ENCODE assay signal across 1 cellular context in the genomic region with DNA sequence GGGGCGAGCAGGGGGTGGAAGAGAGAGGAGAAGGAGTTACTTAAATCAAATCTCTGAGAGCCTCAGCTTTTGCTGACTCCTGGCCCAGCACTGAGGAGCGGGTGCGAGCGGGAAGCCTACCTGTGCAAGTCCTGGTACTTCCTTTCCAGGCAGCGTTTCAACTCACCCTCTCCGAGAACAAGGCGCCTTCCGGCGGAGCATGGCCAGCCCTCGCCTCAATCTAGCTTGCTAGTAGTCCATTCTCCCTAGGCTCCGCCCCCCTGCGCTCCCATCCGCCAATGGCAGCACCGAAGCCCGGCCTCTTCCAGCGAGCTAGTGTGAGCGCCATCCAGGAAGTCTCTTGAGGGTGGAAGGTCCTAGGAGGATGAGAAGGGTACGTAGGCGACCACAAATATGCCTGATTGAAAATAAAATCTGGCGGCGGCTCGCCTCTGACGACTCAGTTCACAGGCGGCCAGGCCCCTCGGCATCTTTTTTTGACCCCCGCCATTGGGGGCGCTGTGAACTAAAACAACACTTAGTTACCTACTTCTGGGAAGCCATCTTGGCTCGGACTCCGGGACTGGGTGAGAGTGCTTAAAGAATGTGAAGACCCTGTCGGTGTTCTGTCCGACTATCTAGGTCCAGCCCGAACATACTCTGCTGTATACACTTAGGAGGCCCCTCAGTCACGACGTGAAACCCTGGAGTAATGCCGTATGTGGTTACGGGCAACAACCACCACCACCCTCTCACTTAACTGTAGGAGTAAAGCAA.
A peak's percentile ranks its signal among the peaks of the same experiment; 100 is the strongest.
TF ChIP-seq lines count a peak whose summit lies in the region.

Gene CHD8 (minus strand): TSS at position 212 of the 756 bp plus-strand sequence. CDS start 24,480 bp downstream, outside the sequence.

TF ChIP-seq in GM12878, 131 proteins besides CTCF, POLR2A, EP300 and RAD21 (continued from another document and continues in another):
- TF ChIP-seq SIN3A (IDR thresholded peaks at IDR 0.05; ENCODE audit: low read depth, low read length) (peak; percentile 84; the same call in 1 of the 2 replicates), NR2C2 (IDR thresholded peaks at IDR 0.05; ENCODE audit: borderline replicate concordance, control insufficient read depth, insufficient read length, low read depth) (no peak), MYB (IDR thresholded peaks at IDR 0.05; ENCODE audit: borderline replicate concordance, low read depth, low read length) (no peak), DPF2 (IDR thresholded peaks at IDR 0.05) (0 out of 2 replicates have a peak, but pooled peaks have one; percentile 10), ZNF274 (IDR thresholded peaks at IDR 0.05; ENCODE audit: insufficient read depth, insufficient read length) (no peak), MAX (IDR thresholded peaks at IDR 0.05; ENCODE audit: low read depth, low read length) (peak; percentile 87), TAF1 (IDR thresholded peaks at IDR 0.05; ENCODE audit: borderline replicate concordance, low read depth, low read length) (peak; percentile 70), E2F4 (IDR thresholded peaks at IDR 0.05; ENCODE audit: low read depth, low read length) (0 out of 2 replicates have a peak, but pooled peaks have one; percentile 34), CBX5 (IDR thresholded peaks at IDR 0.05; ENCODE audit: low read depth) (peak; percentile 88; the same call in 1 of the 2 replicates), FOXK2 (IDR thresholded peaks at IDR 0.05) (no peak), RB1 (IDR thresholded peaks at IDR 0.05; ENCODE audit: borderline replicate concordance) (peak; percentile 30; the same call in 1 of the 2 replicates), ASH2L (IDR thresholded peaks at IDR 0.05; ENCODE audit: borderline replicate concordance, low read depth) (peak; percentile 26; the same call in 1 of the 2 replicates), YBX1 (IDR thresholded peaks at IDR 0.05) (no peak), BRCA1 (IDR thresholded peaks at IDR 0.05; ENCODE audit: low read depth, low read length) (no peak), NFXL1 (IDR thresholded peaks at IDR 0.05; ENCODE audit: borderline replicate concordance) (no peak), SMARCA5 (IDR thresholded peaks at IDR 0.05) (peak; percentile 97)
- TF ChIP-seq, protein P1, sequence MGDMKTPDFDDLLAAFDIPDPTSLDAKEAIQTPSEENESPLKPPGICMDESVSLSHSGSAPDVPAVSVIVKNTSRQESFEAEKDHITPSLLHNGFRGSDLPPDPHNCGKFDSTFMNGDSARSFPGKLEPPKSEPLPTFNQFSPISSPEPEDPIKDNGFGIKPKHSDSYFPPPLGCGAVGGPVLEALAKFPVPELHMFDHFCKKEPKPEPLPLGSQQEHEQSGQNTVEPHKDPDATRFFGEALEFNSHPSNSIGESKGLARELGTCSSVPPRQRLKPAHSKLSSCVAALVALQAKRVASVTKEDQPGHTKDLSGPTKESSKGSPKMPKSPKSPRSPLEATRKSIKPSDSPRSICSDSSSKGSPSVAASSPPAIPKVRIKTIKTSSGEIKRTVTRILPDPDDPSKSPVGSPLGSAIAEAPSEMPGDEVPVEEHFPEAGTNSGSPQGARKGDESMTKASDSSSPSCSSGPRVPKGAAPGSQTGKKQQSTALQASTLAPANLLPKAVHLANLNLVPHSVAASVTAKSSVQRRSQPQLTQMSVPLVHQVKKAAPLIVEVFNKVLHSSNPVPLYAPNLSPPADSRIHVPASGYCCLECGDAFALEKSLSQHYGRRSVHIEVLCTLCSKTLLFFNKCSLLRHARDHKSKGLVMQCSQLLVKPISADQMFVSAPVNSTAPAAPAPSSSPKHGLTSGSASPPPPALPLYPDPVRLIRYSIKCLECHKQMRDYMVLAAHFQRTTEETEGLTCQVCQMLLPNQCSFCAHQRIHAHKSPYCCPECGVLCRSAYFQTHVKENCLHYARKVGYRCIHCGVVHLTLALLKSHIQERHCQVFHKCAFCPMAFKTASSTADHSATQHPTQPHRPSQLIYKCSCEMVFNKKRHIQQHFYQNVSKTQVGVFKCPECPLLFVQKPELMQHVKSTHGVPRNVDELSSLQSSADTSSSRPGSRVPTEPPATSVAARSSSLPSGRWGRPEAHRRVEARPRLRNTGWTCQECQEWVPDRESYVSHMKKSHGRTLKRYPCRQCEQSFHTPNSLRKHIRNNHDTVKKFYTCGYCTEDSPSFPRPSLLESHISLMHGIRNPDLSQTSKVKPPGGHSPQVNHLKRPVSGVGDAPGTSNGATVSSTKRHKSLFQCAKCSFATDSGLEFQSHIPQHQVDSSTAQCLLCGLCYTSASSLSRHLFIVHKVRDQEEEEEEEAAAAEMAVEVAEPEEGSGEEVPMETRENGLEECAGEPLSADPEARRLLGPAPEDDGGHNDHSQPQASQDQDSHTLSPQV (IDR thresholded peaks at IDR 0.05): peak; percentile 87
- TF ChIP-seq, protein P2, sequence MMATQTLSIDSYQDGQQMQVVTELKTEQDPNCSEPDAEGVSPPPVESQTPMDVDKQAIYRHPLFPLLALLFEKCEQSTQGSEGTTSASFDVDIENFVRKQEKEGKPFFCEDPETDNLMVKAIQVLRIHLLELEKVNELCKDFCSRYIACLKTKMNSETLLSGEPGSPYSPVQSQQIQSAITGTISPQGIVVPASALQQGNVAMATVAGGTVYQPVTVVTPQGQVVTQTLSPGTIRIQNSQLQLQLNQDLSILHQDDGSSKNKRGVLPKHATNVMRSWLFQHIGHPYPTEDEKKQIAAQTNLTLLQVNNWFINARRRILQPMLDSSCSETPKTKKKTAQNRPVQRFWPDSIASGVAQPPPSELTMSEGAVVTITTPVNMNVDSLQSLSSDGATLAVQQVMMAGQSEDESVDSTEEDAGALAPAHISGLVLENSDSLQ (IDR thresholded peaks at IDR 0.05): peak; percentile 75
- TF ChIP-seq, protein P3, sequence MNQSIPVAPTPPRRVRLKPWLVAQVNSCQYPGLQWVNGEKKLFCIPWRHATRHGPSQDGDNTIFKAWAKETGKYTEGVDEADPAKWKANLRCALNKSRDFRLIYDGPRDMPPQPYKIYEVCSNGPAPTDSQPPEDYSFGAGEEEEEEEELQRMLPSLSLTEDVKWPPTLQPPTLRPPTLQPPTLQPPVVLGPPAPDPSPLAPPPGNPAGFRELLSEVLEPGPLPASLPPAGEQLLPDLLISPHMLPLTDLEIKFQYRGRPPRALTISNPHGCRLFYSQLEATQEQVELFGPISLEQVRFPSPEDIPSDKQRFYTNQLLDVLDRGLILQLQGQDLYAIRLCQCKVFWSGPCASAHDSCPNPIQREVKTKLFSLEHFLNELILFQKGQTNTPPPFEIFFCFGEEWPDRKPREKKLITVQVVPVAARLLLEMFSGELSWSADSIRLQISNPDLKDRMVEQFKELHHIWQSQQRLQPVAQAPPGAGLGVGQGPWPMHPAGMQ (IDR thresholded peaks at IDR 0.05; ENCODE audit: borderline replicate concordance): peak; percentile 89
- TF ChIP-seq, protein P4, sequence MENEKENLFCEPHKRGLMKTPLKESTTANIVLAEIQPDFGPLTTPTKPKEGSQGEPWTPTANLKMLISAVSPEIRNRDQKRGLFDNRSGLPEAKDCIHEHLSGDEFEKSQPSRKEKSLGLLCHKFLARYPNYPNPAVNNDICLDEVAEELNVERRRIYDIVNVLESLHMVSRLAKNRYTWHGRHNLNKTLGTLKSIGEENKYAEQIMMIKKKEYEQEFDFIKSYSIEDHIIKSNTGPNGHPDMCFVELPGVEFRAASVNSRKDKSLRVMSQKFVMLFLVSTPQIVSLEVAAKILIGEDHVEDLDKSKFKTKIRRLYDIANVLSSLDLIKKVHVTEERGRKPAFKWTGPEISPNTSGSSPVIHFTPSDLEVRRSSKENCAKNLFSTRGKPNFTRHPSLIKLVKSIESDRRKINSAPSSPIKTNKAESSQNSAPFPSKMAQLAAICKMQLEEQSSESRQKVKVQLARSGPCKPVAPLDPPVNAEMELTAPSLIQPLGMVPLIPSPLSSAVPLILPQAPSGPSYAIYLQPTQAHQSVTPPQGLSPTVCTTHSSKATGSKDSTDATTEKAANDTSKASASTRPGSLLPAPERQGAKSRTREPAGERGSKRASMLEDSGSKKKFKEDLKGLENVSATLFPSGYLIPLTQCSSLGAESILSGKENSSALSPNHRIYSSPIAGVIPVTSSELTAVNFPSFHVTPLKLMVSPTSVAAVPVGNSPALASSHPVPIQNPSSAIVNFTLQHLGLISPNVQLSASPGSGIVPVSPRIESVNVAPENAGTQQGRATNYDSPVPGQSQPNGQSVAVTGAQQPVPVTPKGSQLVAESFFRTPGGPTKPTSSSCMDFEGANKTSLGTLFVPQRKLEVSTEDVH (IDR thresholded peaks at IDR 0.05; ENCODE audit: low read depth, partially characterized antibody): no peak
- TF ChIP-seq, protein P5, sequence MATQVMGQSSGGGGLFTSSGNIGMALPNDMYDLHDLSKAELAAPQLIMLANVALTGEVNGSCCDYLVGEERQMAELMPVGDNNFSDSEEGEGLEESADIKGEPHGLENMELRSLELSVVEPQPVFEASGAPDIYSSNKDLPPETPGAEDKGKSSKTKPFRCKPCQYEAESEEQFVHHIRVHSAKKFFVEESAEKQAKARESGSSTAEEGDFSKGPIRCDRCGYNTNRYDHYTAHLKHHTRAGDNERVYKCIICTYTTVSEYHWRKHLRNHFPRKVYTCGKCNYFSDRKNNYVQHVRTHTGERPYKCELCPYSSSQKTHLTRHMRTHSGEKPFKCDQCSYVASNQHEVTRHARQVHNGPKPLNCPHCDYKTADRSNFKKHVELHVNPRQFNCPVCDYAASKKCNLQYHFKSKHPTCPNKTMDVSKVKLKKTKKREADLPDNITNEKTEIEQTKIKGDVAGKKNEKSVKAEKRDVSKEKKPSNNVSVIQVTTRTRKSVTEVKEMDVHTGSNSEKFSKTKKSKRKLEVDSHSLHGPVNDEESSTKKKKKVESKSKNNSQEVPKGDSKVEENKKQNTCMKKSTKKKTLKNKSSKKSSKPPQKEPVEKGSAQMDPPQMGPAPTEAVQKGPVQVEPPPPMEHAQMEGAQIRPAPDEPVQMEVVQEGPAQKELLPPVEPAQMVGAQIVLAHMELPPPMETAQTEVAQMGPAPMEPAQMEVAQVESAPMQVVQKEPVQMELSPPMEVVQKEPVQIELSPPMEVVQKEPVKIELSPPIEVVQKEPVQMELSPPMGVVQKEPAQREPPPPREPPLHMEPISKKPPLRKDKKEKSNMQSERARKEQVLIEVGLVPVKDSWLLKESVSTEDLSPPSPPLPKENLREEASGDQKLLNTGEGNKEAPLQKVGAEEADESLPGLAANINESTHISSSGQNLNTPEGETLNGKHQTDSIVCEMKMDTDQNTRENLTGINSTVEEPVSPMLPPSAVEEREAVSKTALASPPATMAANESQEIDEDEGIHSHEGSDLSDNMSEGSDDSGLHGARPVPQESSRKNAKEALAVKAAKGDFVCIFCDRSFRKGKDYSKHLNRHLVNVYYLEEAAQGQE (IDR thresholded peaks at IDR 0.05; ENCODE audit: low read depth, low read length): no peak; the same call in 1 of the 2 replicates
- TF ChIP-seq, protein P6, sequence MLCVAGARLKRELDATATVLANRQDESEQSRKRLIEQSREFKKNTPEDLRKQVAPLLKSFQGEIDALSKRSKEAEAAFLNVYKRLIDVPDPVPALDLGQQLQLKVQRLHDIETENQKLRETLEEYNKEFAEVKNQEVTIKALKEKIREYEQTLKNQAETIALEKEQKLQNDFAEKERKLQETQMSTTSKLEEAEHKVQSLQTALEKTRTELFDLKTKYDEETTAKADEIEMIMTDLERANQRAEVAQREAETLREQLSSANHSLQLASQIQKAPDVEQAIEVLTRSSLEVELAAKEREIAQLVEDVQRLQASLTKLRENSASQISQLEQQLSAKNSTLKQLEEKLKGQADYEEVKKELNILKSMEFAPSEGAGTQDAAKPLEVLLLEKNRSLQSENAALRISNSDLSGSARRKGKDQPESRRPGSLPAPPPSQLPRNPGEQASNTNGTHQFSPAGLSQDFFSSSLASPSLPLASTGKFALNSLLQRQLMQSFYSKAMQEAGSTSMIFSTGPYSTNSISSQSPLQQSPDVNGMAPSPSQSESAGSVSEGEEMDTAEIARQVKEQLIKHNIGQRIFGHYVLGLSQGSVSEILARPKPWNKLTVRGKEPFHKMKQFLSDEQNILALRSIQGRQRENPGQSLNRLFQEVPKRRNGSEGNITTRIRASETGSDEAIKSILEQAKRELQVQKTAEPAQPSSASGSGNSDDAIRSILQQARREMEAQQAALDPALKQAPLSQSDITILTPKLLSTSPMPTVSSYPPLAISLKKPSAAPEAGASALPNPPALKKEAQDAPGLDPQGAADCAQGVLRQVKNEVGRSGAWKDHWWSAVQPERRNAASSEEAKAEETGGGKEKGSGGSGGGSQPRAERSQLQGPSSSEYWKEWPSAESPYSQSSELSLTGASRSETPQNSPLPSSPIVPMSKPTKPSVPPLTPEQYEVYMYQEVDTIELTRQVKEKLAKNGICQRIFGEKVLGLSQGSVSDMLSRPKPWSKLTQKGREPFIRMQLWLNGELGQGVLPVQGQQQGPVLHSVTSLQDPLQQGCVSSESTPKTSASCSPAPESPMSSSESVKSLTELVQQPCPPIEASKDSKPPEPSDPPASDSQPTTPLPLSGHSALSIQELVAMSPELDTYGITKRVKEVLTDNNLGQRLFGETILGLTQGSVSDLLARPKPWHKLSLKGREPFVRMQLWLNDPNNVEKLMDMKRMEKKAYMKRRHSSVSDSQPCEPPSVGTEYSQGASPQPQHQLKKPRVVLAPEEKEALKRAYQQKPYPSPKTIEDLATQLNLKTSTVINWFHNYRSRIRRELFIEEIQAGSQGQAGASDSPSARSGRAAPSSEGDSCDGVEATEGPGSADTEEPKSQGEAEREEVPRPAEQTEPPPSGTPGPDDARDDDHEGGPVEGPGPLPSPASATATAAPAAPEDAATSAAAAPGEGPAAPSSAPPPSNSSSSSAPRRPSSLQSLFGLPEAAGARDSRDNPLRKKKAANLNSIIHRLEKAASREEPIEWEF (IDR thresholded peaks at IDR 0.05; ENCODE audit: insufficient replicate concordance, low read depth, low read length): no peak
